Comparison of ENCODE assay signal across 2 cellular contexts in the genomic region with DNA sequence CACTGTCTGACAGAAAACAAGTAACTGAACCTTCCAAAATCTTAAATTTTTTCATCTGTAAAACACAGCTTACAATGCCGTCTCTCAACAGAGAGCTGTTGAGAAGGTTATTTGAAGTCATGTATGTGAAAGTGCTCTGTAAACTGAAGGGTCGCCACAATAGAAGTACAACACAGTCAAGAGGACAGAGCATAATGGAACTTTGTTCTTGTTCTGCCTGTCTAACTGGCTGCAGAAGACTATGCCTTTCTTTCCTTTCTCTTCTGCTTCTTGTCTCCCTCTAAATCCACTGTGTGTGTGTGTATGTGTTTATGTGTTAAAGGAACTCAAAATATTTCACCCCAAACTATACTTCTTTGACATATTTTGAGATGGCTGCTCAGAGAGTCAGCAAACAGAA.
TF ChIP-seq lines count a peak whose summit lies in the region.

No MANE protein-coding gene starts in this region.

TF ChIP-seq in GM23338, 12 proteins besides CTCF, POLR2A, EP300 and RAD21 (continued from another document and continues in another):
- TF ChIP-seq STAT1 (IDR thresholded peaks at IDR 0.05; ENCODE audit: unreplicated experiment) (no peak), EZH2phosphoT487 (IDR thresholded peaks at IDR 0.05; ENCODE audit: unreplicated experiment) (no peak), NANOG (IDR thresholded peaks at IDR 0.05; ENCODE audit: borderline replicate concordance) (no peak), ZNF331 (CRISPR knock-in tag; IDR thresholded peaks at IDR 0.05; ENCODE audit: low read depth) (no peak), POLR2AphosphoS5 (IDR thresholded peaks at IDR 0.05; ENCODE audit: low read depth) (no peak), CREB1 (CRISPR knock-in tag; IDR thresholded peaks at IDR 0.05; ENCODE audit: low read depth) (no peak), EZH2 (IDR thresholded peaks at IDR 0.05; ENCODE audit: low read depth, unreplicated experiment) (no peak), ZNF462 (CRISPR knock-in tag; IDR thresholded peaks at IDR 0.05) (no peak)
- TF ChIP-seq, protein P1, sequence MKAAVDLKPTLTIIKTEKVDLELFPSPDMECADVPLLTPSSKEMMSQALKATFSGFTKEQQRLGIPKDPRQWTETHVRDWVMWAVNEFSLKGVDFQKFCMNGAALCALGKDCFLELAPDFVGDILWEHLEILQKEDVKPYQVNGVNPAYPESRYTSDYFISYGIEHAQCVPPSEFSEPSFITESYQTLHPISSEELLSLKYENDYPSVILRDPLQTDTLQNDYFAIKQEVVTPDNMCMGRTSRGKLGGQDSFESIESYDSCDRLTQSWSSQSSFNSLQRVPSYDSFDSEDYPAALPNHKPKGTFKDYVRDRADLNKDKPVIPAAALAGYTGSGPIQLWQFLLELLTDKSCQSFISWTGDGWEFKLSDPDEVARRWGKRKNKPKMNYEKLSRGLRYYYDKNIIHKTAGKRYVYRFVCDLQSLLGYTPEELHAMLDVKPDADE (IDR thresholded peaks at IDR 0.05) = no peak
- TF ChIP-seq, protein P2, sequence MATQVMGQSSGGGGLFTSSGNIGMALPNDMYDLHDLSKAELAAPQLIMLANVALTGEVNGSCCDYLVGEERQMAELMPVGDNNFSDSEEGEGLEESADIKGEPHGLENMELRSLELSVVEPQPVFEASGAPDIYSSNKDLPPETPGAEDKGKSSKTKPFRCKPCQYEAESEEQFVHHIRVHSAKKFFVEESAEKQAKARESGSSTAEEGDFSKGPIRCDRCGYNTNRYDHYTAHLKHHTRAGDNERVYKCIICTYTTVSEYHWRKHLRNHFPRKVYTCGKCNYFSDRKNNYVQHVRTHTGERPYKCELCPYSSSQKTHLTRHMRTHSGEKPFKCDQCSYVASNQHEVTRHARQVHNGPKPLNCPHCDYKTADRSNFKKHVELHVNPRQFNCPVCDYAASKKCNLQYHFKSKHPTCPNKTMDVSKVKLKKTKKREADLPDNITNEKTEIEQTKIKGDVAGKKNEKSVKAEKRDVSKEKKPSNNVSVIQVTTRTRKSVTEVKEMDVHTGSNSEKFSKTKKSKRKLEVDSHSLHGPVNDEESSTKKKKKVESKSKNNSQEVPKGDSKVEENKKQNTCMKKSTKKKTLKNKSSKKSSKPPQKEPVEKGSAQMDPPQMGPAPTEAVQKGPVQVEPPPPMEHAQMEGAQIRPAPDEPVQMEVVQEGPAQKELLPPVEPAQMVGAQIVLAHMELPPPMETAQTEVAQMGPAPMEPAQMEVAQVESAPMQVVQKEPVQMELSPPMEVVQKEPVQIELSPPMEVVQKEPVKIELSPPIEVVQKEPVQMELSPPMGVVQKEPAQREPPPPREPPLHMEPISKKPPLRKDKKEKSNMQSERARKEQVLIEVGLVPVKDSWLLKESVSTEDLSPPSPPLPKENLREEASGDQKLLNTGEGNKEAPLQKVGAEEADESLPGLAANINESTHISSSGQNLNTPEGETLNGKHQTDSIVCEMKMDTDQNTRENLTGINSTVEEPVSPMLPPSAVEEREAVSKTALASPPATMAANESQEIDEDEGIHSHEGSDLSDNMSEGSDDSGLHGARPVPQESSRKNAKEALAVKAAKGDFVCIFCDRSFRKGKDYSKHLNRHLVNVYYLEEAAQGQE (IDR thresholded peaks at IDR 0.05; ENCODE audit: unreplicated experiment) = no peak

TF ChIP-seq in H1, 55 proteins besides CTCF, POLR2A, EP300 and RAD21:
- TF ChIP-seq, protein P3, sequence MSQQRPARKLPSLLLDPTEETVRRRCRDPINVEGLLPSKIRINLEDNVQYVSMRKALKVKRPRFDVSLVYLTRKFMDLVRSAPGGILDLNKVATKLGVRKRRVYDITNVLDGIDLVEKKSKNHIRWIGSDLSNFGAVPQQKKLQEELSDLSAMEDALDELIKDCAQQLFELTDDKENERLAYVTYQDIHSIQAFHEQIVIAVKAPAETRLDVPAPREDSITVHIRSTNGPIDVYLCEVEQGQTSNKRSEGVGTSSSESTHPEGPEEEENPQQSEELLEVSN (IDR thresholded peaks at IDR 0.05) = no peak
- TF ChIP-seq SUZ12 (IDR thresholded peaks at IDR 0.05; ENCODE audit: low read length) (no peak), GTF2F1 (IDR thresholded peaks at IDR 0.05; ENCODE audit: borderline replicate concordance, low read depth, low read length) (no peak)
